ENCODE assay signal across 19 cellular contexts in the genomic region with DNA sequence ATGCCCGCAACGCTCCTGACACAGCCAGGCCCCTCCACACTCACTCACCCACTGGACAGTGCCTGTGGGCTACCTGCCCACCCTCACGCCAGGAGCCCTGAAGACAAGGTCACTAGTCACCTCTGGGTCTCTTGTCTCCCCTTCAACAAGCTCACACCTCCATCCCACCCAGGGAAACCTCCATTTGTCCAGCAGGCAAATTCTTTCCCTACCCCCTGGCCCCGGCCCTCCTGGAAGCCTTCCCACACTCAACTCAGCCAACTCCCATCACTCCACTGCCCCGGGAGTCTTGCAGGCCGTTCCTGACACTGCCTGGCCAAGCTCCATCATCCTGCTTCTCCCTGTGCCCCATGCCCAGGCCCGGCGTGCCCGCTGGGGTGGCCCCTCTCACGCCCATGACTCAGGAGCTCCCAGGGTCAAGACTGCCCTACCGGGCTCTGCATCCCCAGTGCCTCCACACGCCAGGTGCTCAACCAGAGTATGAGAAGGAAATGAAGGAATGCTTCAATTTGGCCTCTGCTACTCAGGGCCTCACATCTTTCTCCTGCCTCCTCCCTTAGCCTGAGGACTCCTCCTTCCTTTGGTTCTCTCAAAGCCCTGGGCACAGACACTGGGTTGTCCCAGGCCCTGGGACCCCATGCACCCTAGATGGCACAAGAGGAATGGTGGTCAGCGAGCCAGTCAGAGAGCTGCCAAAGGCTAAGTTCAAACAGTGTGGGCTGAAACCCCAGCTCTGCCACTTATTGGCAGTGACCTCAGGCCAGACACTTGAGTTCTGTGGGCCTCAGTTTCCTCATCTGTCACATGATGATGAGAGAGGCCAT.
A peak's percentile ranks its signal among the peaks of the same experiment; 100 is the strongest.
DNase-seq lines count a peak whose midpoint lies in the region; ATAC-seq, FAIRE-seq and TF ChIP-seq lines count a peak whose summit lies in the region.
"Had no signal": no experiment of that assay in that cellular context is flagged by ENCODE, and none has a peak within 500 bp of the region (broad histone marks: within the 10 kb centered on the region; RNA-seq: fewer than 3 reads in every experiment).

No MANE protein-coding gene starts in this region.

- H3K4me1 ChIP-seq in H1 (replicated peaks in 1 of 4; ENCODE audit: control insufficient read depth in 3 of 4, insufficient read depth in 4 of 4, low read length in 3 of 4), result peaks cover 0 to 2% (median 0%) of the 10 kb centered on the region in 4 experiments; a peak in 2 of 7 replicates
- H3K4me1 ChIP-seq in aorta (ENCODE audit: control insufficient read depth in 1 of 2, insufficient read depth in 2 of 2, low read length in 2 of 2), result no peaks in the 10 kb centered on the region

- POLR2A ChIA-PET in H1 (lab: Charles Lee; ENCODE audit: partially characterized antibody), result interaction anchor here (0.8 to 1.3 kb wide), 5 partner anchors 9 to 30 kb away, joined by 3 read pairs; no protein-coding TSS in a partner anchor

- H3K27ac ChIP-seq in H1 (ENCODE audit: low read depth, low read length), result no peak overlapping the region
- H3K27ac ChIP-seq in aorta (ENCODE audit: low read depth in 1 of 2, low read length in 2 of 2), result no peak overlapping the region

- H3K27ac Mint-ChIP-seq in osteocyte (ENCODE audit: unreplicated experiment), result no peak overlapping the region

- H3K9me3 ChIP-seq in H1 (ENCODE audit: insufficient read depth in 2 of 2, low read depth in 1 of 2, low read length in 1 of 2) (no peaks in the 10 kb centered on the region), aorta (ENCODE audit: control insufficient read depth, low read length) (no peaks in the 10 kb centered on the region)

- peaks cover 11% of the 10 kb centered on the region for H3K27me3 Mint-ChIP-seq in osteocyte (ENCODE audit: unreplicated experiment)

- H3K79me2 ChIP-seq in H1 (ENCODE audit: control insufficient read depth in 1 of 2, insufficient read depth in 2 of 2, low read length in 2 of 2), result no peaks in the 10 kb centered on the region

- H2BK120ac ChIP-seq in H1 (replicated peaks; ENCODE audit: low read depth, low read length), result no peak overlapping the region

- no peaks in the 10 kb centered on the region for H3K9me3 Mint-ChIP-seq in osteocyte (ENCODE audit: unreplicated experiment)

- H2BK20ac ChIP-seq in H1 (ENCODE audit: low read length), result no peak overlapping the region

- no peak overlapping the region for H2AFZ ChIP-seq in H1 (ENCODE audit: low read length)

- 0 out of 2 replicates have a peak overlapping the region, but pooled peaks have one; percentile 45 for H4K8ac ChIP-seq in H1 (ENCODE audit: extremely low read depth, insufficient read depth, low read length)

- H2BK5ac ChIP-seq in H1 (ENCODE audit: low read depth, low read length), result no peak overlapping the region

- H3K4me1 Mint-ChIP-seq in osteocyte (ENCODE audit: unreplicated experiment), result no peaks in the 10 kb centered on the region

- H3K56ac ChIP-seq in H1 (replicated peaks; ENCODE audit: insufficient read length, low read depth, low read length), result no peak overlapping the region

- no peak overlapping the region for H3K9ac ChIP-seq in H1 (replicated peaks in 1 of 4; ENCODE audit: extremely low read depth in 1 of 4, low read depth in 3 of 4, low read length in 3 of 4)

- CTCF ChIA-PET in H1 (lab: Charles Lee; ENCODE audit: partially characterized antibody), result interaction anchor here (1.0 to 3.7 kb wide), 5 partner anchors 8 to 32 kb away, joined by 3 to 28 read pairs (median 5); no protein-coding TSS in a partner anchor

- H3K36me3 ChIP-seq in H1 (ENCODE audit: control insufficient read depth in 2 of 4, insufficient read depth in 4 of 4, low read length in 3 of 4), result peaks cover 7 to 23% (median 17%) of the 10 kb centered on the region in 4 experiments
- H3K36me3 ChIP-seq in aorta (ENCODE audit: control insufficient read depth in 1 of 2, insufficient read depth in 2 of 2, low read length in 1 of 2), result peaks cover 0 to 5% of the 10 kb centered on the region in 2 donors

- no peak for TF ChIP-seq CTCF in H1 (IDR thresholded peaks at IDR 0.05; ENCODE audit: control extremely low read depth in 1 of 3, insufficient read depth in 1 of 3, low read depth in 1 of 3, low read length in 3 of 3)
- TF ChIP-seq CTCF in osteocyte (IDR thresholded peaks at IDR 0.05), result no peak

- no peak overlapping the region for H2AK5ac ChIP-seq in H1 (ENCODE audit: low read depth, low read length)

- H3K27me3 ChIP-seq in H1 (replicated peaks in 1 of 4; ENCODE audit: control insufficient read depth in 3 of 4, extremely low read depth in 1 of 4, insufficient read depth in 3 of 4, low read length in 3 of 4) (no peaks in the 10 kb centered on the region), aorta (ENCODE audit: control insufficient read depth in 1 of 2, insufficient read depth in 2 of 2, low read length in 1 of 2) (no peaks in the 10 kb centered on the region)

- no peak for TF ChIP-seq RAD21 in H1 (IDR thresholded peaks at IDR 0.05 in 1 of 2, conservative IDR thresholded peaks at IDR 0.05 in 1 of 2; ENCODE audit: low read depth in 2 of 2, low read length in 2 of 2)

- no peak overlapping the region for H2BK15ac ChIP-seq in H1 (ENCODE audit: low read length)

- H3K36me3 Mint-ChIP-seq in osteocyte (ENCODE audit: unreplicated experiment), result peaks cover 8% of the 10 kb centered on the region

- no peak overlapping the region for H4K91ac ChIP-seq in H1 (replicated peaks; ENCODE audit: insufficient read length, low read length)

- DNase-seq in cardiac septum (ENCODE audit: low spot score) (peak; percentile 76), Right ventricle myocardium inferior (ENCODE audit: missing footprints) (no peak), H1 (ENCODE audit: low read depth in 1 of 2, low spot score in 2 of 2) (no peak), osteocyte (ENCODE audit: extremely low spot score, unreplicated experiment) (peak; percentile 78), ureter (ENCODE audit: low spot score) (peak; percentile 34), dedifferentiated amniotic fluid mesenchymal stem cell (ENCODE audit: extremely low spot score) (no peak), aorta (no peak)
- DNase-seq: C1 segment of cervical spinal cord; DMS 273 treated with DMSO at 0.1 percent for 48 hours; GDM1; KBM-7; NCI-H1417 treated with DMSO at 0.1 percent for 48 hours; NCI-H1930; NCI-H2171; NCI-H446 treated with DMSO at 0.1 percent for 48 hours; NK-92 treated with Interleukin-12 subunit alpha and Interleukin-12 subunit beta, amount 100 ng/mL, for 24 hours had no signal

- no peak overlapping the region for H3K14ac ChIP-seq in H1 (ENCODE audit: insufficient read length)

- H3K4ac ChIP-seq in H1 (replicated peaks; ENCODE audit: insufficient read length, low read depth, low read length), result no peak overlapping the region

- intact Hi-C loops in cardiac septum (cut with DNase I), result no loop called here
- intact Hi-C loops in Right ventricle myocardium inferior (cut with DNase I), result no loop called here
- intact Hi-C loops in aorta (cut with DNase I), result no loop called here

- H3K4me3 Mint-ChIP-seq in osteocyte (ENCODE audit: unreplicated experiment), result no peak overlapping the region

- 89% methylated on average over 13 of the region's 13 CpGs; no CpG with 5 or more reads in 1 of the 2 experiments for WGBS in H1 (ENCODE audit: extremely low coverage in 1 of 2, insufficient coverage in 1 of 2, insufficient read length in 1 of 2, insufficient replicate concordance in 2 of 2, low coverage in 1 of 2, low lambda C conversion rate in 2 of 2, missing lambda C conversion rate in 1 of 2), 2 experiments
- 52 to 62% methylated on average over 13 of the region's 13 CpGs for WGBS in aorta, 2 donors

- no peak overlapping the region for H4K5ac ChIP-seq in H1 (ENCODE audit: insufficient read length, low read depth, low read length)

- no peak overlapping the region for H3K4me2 ChIP-seq in H1 (ENCODE audit: insufficient read depth in 1 of 2, low read depth in 2 of 2, low read length in 2 of 2)

- no peak for TF ChIP-seq POLR2A in H1 (IDR thresholded peaks at IDR 0.05; ENCODE audit: control extremely low read depth in 1 of 2, low read depth in 2 of 2, low read length in 2 of 2)

- FAIRE-seq in H1 (lab: Jason Lieb, UNC), result no peak
- FAIRE-seq: GM12891, GM18507 had no signal

- no peak overlapping the region for H3K23ac ChIP-seq in H1 (ENCODE audit: insufficient read length)

- H3K4me3 ChIP-seq in H1 (ENCODE audit: extremely low read depth in 1 of 4, insufficient read depth in 2 of 4, low read depth in 3 of 4, low read length in 4 of 4), result no peak overlapping the region
- H3K4me3 ChIP-seq in aorta (ENCODE audit: low read length in 2 of 2), result no peak overlapping the region

- ATAC-seq in Right ventricle myocardium inferior (no peak), aorta (ENCODE audit: low FRiP score) (no peak)
- ATAC-seq: HCT116 had no signal

- no peak for TF ChIP-seq EP300 in H1 (IDR thresholded peaks at IDR 0.05; ENCODE audit: borderline replicate concordance in 1 of 2, low read depth in 2 of 2, low read length in 2 of 2)

- H3K79me1 ChIP-seq in H1 (ENCODE audit: low read depth, low read length), result no peaks in the 10 kb centered on the region

- H2BK12ac ChIP-seq in H1 (ENCODE audit: low read depth, low read length), result no peak overlapping the region

- peaks cover 4 to 23% of the 10 kb centered on the region in 2 experiments for H4K20me1 ChIP-seq in H1 (replicated peaks in 1 of 2; ENCODE audit: control insufficient read depth in 1 of 2, insufficient read depth in 2 of 2, low read length in 2 of 2)

- H3K18ac ChIP-seq in H1 (ENCODE audit: extremely low read depth, low read length), result no peak overlapping the region

- H3K23me2 ChIP-seq in H1 (ENCODE audit: low read depth, low read length), result no peaks in the 10 kb centered on the region

TF ChIP-seq in H1, 55 proteins besides CTCF, POLR2A, EP300 and RAD21 (continues in another document):
- TF ChIP-seq HDAC2 (IDR thresholded peaks at IDR 0.05; ENCODE audit: borderline replicate concordance in 1 of 2, low read depth in 2 of 2, low read length in 2 of 2) (no peak), SAP30 (IDR thresholded peaks at IDR 0.05; ENCODE audit: insufficient read depth, insufficient replicate concordance, low read length) (no peak), PHF8 (conservative IDR thresholded peaks at IDR 0.05; ENCODE audit: low read depth, low read length) (no peak), RBBP5 (IDR thresholded peaks at IDR 0.05; ENCODE audit: borderline replicate concordance, low read depth, low read length) (no peak), EZH2 (IDR thresholded peaks at IDR 0.05; ENCODE audit: low read depth, low read length, severe bottlenecking) (no peak), SIN3A (conservative IDR thresholded peaks at IDR 0.05 in 1 of 2, IDR thresholded peaks at IDR 0.05 in 1 of 2; ENCODE audit: low read depth in 1 of 2, low read length in 2 of 2) (no peak), KDM5A (IDR thresholded peaks at IDR 0.05; ENCODE audit: low read length) (no peak)
- TF ChIP-seq, protein P1, sequence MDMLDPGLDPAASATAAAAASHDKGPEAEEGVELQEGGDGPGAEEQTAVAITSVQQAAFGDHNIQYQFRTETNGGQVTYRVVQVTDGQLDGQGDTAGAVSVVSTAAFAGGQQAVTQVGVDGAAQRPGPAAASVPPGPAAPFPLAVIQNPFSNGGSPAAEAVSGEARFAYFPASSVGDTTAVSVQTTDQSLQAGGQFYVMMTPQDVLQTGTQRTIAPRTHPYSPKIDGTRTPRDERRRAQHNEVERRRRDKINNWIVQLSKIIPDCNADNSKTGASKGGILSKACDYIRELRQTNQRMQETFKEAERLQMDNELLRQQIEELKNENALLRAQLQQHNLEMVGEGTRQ (IDR thresholded peaks at IDR 0.05; ENCODE audit: low read length), result no peak

Comparison
In these comparisons a context has a peak if more than half of its experiments do, and no peak if none do; other contexts are left out.
1. DNase-seq: peak in cardiac septum (single experiment), osteocyte (single experiment) and ureter (single experiment); none in Right ventricle myocardium inferior (single experiment), H1 (0 of 2), dedifferentiated amniotic fluid mesenchymal stem cell (single experiment) and aorta (0 of 2).